1 cellular context compared by ENCODE assay signal in the genomic region with DNA sequence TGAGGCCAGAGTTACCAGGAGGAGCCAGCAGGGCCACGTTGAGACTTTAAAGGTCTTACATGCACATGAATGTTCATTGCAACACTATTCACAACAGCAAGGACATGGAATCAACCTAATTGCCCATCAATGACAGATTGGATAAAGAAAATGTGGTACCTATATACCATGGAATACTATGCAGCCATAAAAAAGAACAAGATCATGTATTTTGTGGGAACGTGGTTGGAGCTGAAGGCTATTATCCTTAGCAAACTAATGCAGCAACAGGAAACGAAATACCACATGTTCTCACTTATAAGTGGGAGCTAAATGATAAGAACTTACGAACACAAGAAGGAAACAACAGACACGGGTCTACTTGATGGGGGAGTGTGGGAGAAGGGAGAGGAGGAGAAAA. TPM values are rescaled to one million over a fixed set of nuclear protein-coding genes. Genes with fewer than 3 reads are reported as not detected.
"Had no signal": no experiment of that assay in that cellular context is flagged by ENCODE, and none has a peak within 500 bp of the region (broad histone marks: within the 10 kb centered on the region; RNA-seq: fewer than 3 reads in every experiment).

No MANE protein-coding gene starts in this region.

RNA-seq across cellular contexts. Expression of gene EGLN3, which starts 11.6 kb away (rescaled TPM):
- polyA plus RNA-seq: neural cell had no signal
